In the genomic region with DNA sequence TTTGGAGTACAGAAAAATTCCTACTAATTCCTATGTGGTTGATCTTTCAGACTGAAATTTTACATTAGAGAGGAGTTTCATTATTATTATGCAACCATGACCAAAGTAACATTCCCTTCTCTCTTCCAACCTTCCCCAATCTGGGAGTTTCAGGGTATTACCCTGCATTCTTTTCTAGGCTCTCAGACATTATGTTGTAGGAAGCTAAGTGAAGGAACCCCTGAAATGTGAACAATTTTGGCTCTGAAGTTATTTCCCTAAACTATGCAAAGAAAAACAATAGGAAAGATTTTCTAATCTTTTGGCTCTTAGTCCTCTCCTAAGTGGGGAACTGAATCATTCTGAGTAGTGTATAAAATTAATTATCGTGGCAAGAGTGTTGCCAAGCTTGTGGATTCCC, we compare ENCODE assay signal across 17 cellular contexts.
DNase-seq lines count a peak whose midpoint lies in the region; ATAC-seq and TF ChIP-seq lines count a peak whose summit lies in the region.
"Had no signal": no experiment of that assay in that cellular context is flagged by ENCODE, and none has a peak within 500 bp of the region (broad histone marks: within the 10 kb centered on the region; RNA-seq: fewer than 3 reads in every experiment).

No MANE protein-coding gene starts in this region.

- H3K9me3 Mint-ChIP-seq in neural crest cell: no peaks in the 10 kb centered on the region
- H3K9me3 Mint-ChIP-seq: activated naive CD8-positive, alpha-beta T cell treated with anti-CD3 and anti-CD28 coated beads for 36 hours; activated T-cell treated with anti-CD3 and anti-CD28 coated beads, Interleukin-2, amount 50 U/mL, for 24 hours; neural progenitor cell had no signal

- H3K4me3 Mint-ChIP-seq in neural crest cell: no peak overlapping the region
- H3K4me3 Mint-ChIP-seq: activated naive CD8-positive, alpha-beta T cell treated with anti-CD3 and anti-CD28 coated beads for 36 hours; activated T-cell treated with anti-CD3 and anti-CD28 coated beads, Interleukin-2, amount 50 U/mL, for 24 hours; neural progenitor cell had no signal

- peak; percentile 65 for DNase-seq in AG09319 (ENCODE audit: extremely low read depth, low read depth)
- DNase-seq in M059J (ENCODE audit: low read depth): peak; percentile 59
- peak; percentile 30 for DNase-seq in dermis blood vessel endothelial cell
- DNase-seq in neural crest cell (ENCODE audit: low read depth, low spot score): no peak
- no peak for DNase-seq in pons (ENCODE audit: low spot score)
- DNase-seq in medulla oblongata (ENCODE audit: extremely low spot score): no peak
- DNase-seq: activated naive CD8-positive, alpha-beta T cell treated with anti-CD3 and anti-CD28 coated beads for 36 hours; activated T-cell treated with anti-CD3 and anti-CD28 coated beads, Interleukin-2, amount 50 U/mL, for 24 hours; glutamatergic neuron; KBM-7; NCI-H1092 treated with DMSO at 0.1 percent for 48 hours; NCI-H526 treated with DMSO at 0.1 percent for 48 hours; PC-9 had no signal

- TF ChIP-seq CTCF in AG09319 (IDR thresholded peaks at IDR 0.05; ENCODE audit: low read depth, low read length) (no peak), neural crest cell (conservative IDR thresholded peaks at IDR 0.05) (no peak)

- peak overlapping the region; percentile 59 for H3K27ac Mint-ChIP-seq in neural crest cell (ENCODE audit: unreplicated experiment)
- H3K27ac Mint-ChIP-seq: activated naive CD8-positive, alpha-beta T cell treated with anti-CD3 and anti-CD28 coated beads for 36 hours; activated T-cell treated with anti-CD3 and anti-CD28 coated beads, Interleukin-2, amount 50 U/mL, for 24 hours; neural progenitor cell had no signal

- no peaks in the 10 kb centered on the region for H3K27me3 Mint-ChIP-seq in neural crest cell (ENCODE audit: low read depth)

- H3K36me3 Mint-ChIP-seq in neural crest cell (ENCODE audit: low read depth): no peaks in the 10 kb centered on the region
- H3K36me3 Mint-ChIP-seq: activated naive CD8-positive, alpha-beta T cell treated with anti-CD3 and anti-CD28 coated beads for 36 hours; neural progenitor cell had no signal

- ATAC-seq in HG02884 (IDR thresholded peaks at IDR 0.05; ENCODE audit: unreplicated experiment): no peak
- no peak for ATAC-seq in HG03135 (IDR thresholded peaks at IDR 0.05; ENCODE audit: unreplicated experiment)
- ATAC-seq: sciatic nerve had no signal

- no peaks in the 10 kb centered on the region for H3K4me1 Mint-ChIP-seq in neural crest cell
- H3K4me1 Mint-ChIP-seq: activated naive CD8-positive, alpha-beta T cell treated with anti-CD3 and anti-CD28 coated beads for 36 hours had no signal

Comparison
In these comparisons a context has a peak if more than half of its experiments do, and no peak if none do; other contexts are left out.
1. DNase-seq: peak in AG09319 (single experiment), M059J (single experiment) and dermis blood vessel endothelial cell (single experiment); none in neural crest cell (single experiment), pons (single experiment) and medulla oblongata (single experiment).